ENCODE assay signal across 1 cellular context in genomic region chr3:121496841-121497240, GRCh38.
TF ChIP-seq lines count a peak whose summit lies in the region.

No MANE protein-coding gene starts in this region.

TF ChIP-seq in GM12878, 131 proteins besides CTCF, POLR2A, EP300 and RAD21 (continued from another document):
- no peak for TF ChIP-seq EZH2 (IDR thresholded peaks at IDR 0.05; ENCODE audit: borderline replicate concordance, control insufficient read depth, low read depth, low read length)
- TF ChIP-seq NR2F1 (conservative IDR thresholded peaks at IDR 0.05), result no peak
- no peak for TF ChIP-seq ATF7 (IDR thresholded peaks at IDR 0.05; ENCODE audit: low read depth)
- TF ChIP-seq RBBP5 (conservative IDR thresholded peaks at IDR 0.05), result no peak
- no peak for TF ChIP-seq BACH1 (IDR thresholded peaks at IDR 0.05; ENCODE audit: borderline replicate concordance)
- no peak for TF ChIP-seq ZSCAN29 (IDR thresholded peaks at IDR 0.05)
- no peak for TF ChIP-seq ZNF622 (IDR thresholded peaks at IDR 0.05)
- TF ChIP-seq, protein P1, sequence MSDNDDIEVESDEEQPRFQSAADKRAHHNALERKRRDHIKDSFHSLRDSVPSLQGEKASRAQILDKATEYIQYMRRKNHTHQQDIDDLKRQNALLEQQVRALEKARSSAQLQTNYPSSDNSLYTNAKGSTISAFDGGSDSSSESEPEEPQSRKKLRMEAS (IDR thresholded peaks at IDR 0.05; ENCODE audit: low read depth, low read length), result no peak
- TF ChIP-seq MYB (IDR thresholded peaks at IDR 0.05; ENCODE audit: borderline replicate concordance, low read depth, low read length), result no peak
- TF ChIP-seq ZNF217 (IDR thresholded peaks at IDR 0.05), result no peak
